29 cellular contexts compared by ENCODE assay signal in genomic region chr20:48375804-48376203, GRCh38.
"Had no signal": no experiment of that assay in that cellular context is flagged by ENCODE, and none has a peak within 500 bp of the region (broad histone marks: within the 10 kb centered on the region; RNA-seq: fewer than 3 reads in every experiment).

No MANE protein-coding gene starts in this region.

- H3K4me3 ChIP-seq: colonic mucosa, gastroesophageal sphincter, hepatocyte, left ventricle myocardium inferior, lung, prostate gland, smooth muscle cell, upper lobe of left lung had no signal

- DNase-seq: activated CD4-positive, alpha-beta T cell treated with anti-CD3 and anti-CD28 coated beads for 4 hours; activated CD4-positive, alpha-beta T cell treated with anti-CD3 and anti-CD28 coated beads, Interleukin-2, amount 50 U/mL, for 4 hours; activated effector memory CD4-positive, alpha-beta T cell treated with Interleukin-2 at 50 U/mL for 16 hours; activated naive CD4-positive, alpha-beta T cell treated with Interleukin-2 at 50 U/mL for 16 hours; anterior cingulate cortex; colonic mucosa; effector CD8-positive, alpha-beta T cell; erythroblast; islet precursor cell; left ventricle myocardium inferior; mesendoderm; natural killer cell; retina; stimulated activated CD4-positive, alpha-beta T cell treated with anti-CD3 and anti-CD28 coated beads, Interleukin-1b, Interleukin-23, amount 100 ng/mL, for 48 hours; stimulated activated CD4-positive, alpha-beta T cell treated with anti-CD3 and anti-CD28 coated beads, Interleukin-4, amount 100 ng/mL, for 4 hours; stimulated activated CD8-positive, alpha-beta memory T cell treated with anti-CD3 and anti-CD28 coated beads, Interleukin-4, amount 100 ng/mL, for 48 hours; stimulated activated naive CD8-positive, alpha-beta T cell treated with anti-CD3 and anti-CD28 coated beads, Interleukin-15, amount 100 ng/mL, for 72 hours; substantia nigra; T-helper 9 cell; upper lobe of left lung had no signal

- H3K4me2 ChIP-seq: hepatocyte, smooth muscle cell had no signal

- H3K9me3 Mint-ChIP-seq: natural killer cell; stimulated activated naive CD8-positive, alpha-beta T cell treated with anti-CD3 and anti-CD28 coated beads, Interleukin-15, amount 100 ng/mL, for 72 hours had no signal

- H3K4me1 ChIP-seq: colonic mucosa, prostate gland had no signal

- ATAC-seq: gastroesophageal sphincter; natural killer cell; stimulated activated memory B cell treated with anti-CD40 and anti-IgM and Interleukin-4, amounts not matched to agents 10 μg/mL and 1 μg/mL and 100 μg/mL, for 72 hours; stimulated activated naive CD8-positive, alpha-beta T cell treated with anti-CD3 and anti-CD28 coated beads, Interleukin-15, amount 100 ng/mL, for 72 hours had no signal

- H3K4me3 Mint-ChIP-seq: activated naive CD8-positive, alpha-beta T cell; natural killer cell; stimulated activated memory B cell treated with anti-CD40 and anti-IgM and Interleukin-4, amounts not matched to agents 10 μg/mL and 1 μg/mL and 100 μg/mL, for 72 hours; stimulated activated naive CD8-positive, alpha-beta T cell treated with anti-CD3 and anti-CD28 coated beads, Interleukin-15, amount 100 ng/mL, for 72 hours had no signal

- H3K27me3 ChIP-seq: colonic mucosa, gastroesophageal sphincter, hepatocyte, upper lobe of left lung had no signal

- H3K36me3 ChIP-seq: colonic mucosa, gastroesophageal sphincter, left ventricle myocardium inferior, neutrophil, prostate gland, upper lobe of left lung had no signal

- H3K27ac Mint-ChIP-seq: activated naive CD8-positive, alpha-beta T cell; natural killer cell; stimulated activated memory B cell treated with anti-CD40 and anti-IgM and Interleukin-4, amounts not matched to agents 10 μg/mL and 1 μg/mL and 100 μg/mL, for 72 hours had no signal

- H3K27ac ChIP-seq: colonic mucosa, gastroesophageal sphincter, hepatocyte, left ventricle myocardium inferior, neutrophil, prostate gland, upper lobe of left lung, VCaP had no signal

- H3K36me3 Mint-ChIP-seq: activated naive CD8-positive, alpha-beta T cell; natural killer cell; stimulated activated memory B cell treated with anti-CD40 and anti-IgM and Interleukin-4, amounts not matched to agents 10 μg/mL and 1 μg/mL and 100 μg/mL, for 72 hours had no signal

- H3K4me1 Mint-ChIP-seq: natural killer cell had no signal

- H3K9me3 ChIP-seq: colonic mucosa, gastroesophageal sphincter, left ventricle myocardium inferior, neutrophil, prostate gland, upper lobe of left lung had no signal
